ENCODE assay signal across 8 cellular contexts in genomic region chr16:4802659-4803287, GRCh38. TPM values are rescaled to one million over a fixed set of nuclear protein-coding genes. Genes with fewer than 3 reads are reported as not detected.
DNase-seq lines count a peak whose midpoint lies in the region; ATAC-seq lines count a peak whose summit lies in the region.

No MANE protein-coding gene starts in this region.

- DNase-seq in NCI-H187 treated with DMSO at 0.1 percent for 48 hours (lab: John Stamatoyannopoulos, UW) (peak; percentile 52), T-helper 9 cell (peak; percentile 84), astrocyte of the hippocampus (ENCODE audit: low read depth, low spot score) (peak; percentile 97), hippocampal formation (lab: John Stamatoyannopoulos, UW) (peak; percentile 94 to 96), renal cortical epithelial cell (ENCODE audit: low read depth) (peak; percentile 72), aorta (peak; percentile 95 to 97)

- H3K4me3 ChIP-seq in aorta (ENCODE audit: low read length in 2 of 2), result peak overlapping the region; percentile 63 to 71

- H3K36me3 ChIP-seq in aorta (ENCODE audit: control insufficient read depth in 1 of 2, insufficient read depth in 2 of 2, low read length in 1 of 2), result peaks cover 0 to 2% of the 10 kb centered on the region in 2 donors

- WGBS in aorta, 2 donors, result 0 to 1% methylated on average over 52 to 59 of the region's 59 CpGs

- H3K4me1 ChIP-seq in aorta (ENCODE audit: control insufficient read depth in 1 of 2, insufficient read depth in 2 of 2, low read length in 2 of 2), result no peaks in the 10 kb centered on the region

- H3K9me3 ChIP-seq in aorta (ENCODE audit: control insufficient read depth, low read length), result no peaks in the 10 kb centered on the region

- peak overlapping the region in 1 of 2 donors; percentile 18 for H3K27ac ChIP-seq in aorta (ENCODE audit: low read depth in 1 of 2, low read length in 2 of 2)

- intact Hi-C loops in aorta (cut with DNase I), result loop anchor here in 1 of 2 donors (1.0 to 2.0 kb wide), 2 partner anchors 34 to 68 kb away; partner anchors contain the start of genes ANKS3 and DNAAF8

- ATAC-seq in GM18502 (IDR thresholded peaks at IDR 0.05; ENCODE audit: poor library complexity, unreplicated experiment) (peak; percentile 93), HG02973 (IDR thresholded peaks at IDR 0.05; ENCODE audit: unreplicated experiment) (peak; percentile 90), aorta (ENCODE audit: low FRiP score) (peak; percentile 96)

- H3K27me3 ChIP-seq in aorta (ENCODE audit: control insufficient read depth in 1 of 2, insufficient read depth in 2 of 2, low read length in 1 of 2), result no peaks in the 10 kb centered on the region

RNA-seq across cellular contexts. Expression of gene ROGDI, which starts 0.3 kb away (rescaled TPM):
- total RNA-seq in renal cortical epithelial cell (16.3 and 24.5 TPM in 2 replicates), aorta (10 to 100 TPM; 11.4 to 14.8 TPM)
- polyA plus RNA-seq in aorta, result 10 to 100 TPM; 23.8 to 42.9 TPM

RNA-seq across cellular contexts. Expression of gene SMIM22, which starts 7.6 kb away (rescaled TPM):
- total RNA-seq in renal cortical epithelial cell (16.7 TPM in 1 of 2 replicates, not detected in the other), aorta (not detected)
- 10 to 100 TPM in 1 of 2 donors, under 1 TPM in 1; 0.51 to 97.9 TPM for polyA plus RNA-seq in aorta

RNA-seq across cellular contexts. Expression of gene SEPTIN12, which starts 14.6 kb away (rescaled TPM):
- total RNA-seq in renal cortical epithelial cell (not detected in 2 replicates), aorta (not detected)
- not detected for polyA plus RNA-seq in aorta

RNA-seq across cellular contexts. Expression of gene ZNF500, which starts 35.8 kb away (rescaled TPM):
- 7.3 and 11.4 TPM in 2 replicates for total RNA-seq in renal cortical epithelial cell
- 10 to 100 TPM; 13.0 to 17.0 TPM for total RNA-seq in aorta
- polyA plus RNA-seq in aorta, result 10 to 100 TPM in 1 of 2 donors, 1 to 10 TPM in 1; 1.9 to 13.0 TPM

RNA-seq across cellular contexts. Expression of gene GLYR1, which starts 44.3 kb away (rescaled TPM):
- total RNA-seq in renal cortical epithelial cell, result 57.1 and 106 TPM in 2 replicates
- 10 to 100 TPM; 70.2 to 73.2 TPM for total RNA-seq in aorta
- 10 to 100 TPM; 33.3 to 47.7 TPM for polyA plus RNA-seq in aorta
